In the genomic region with DNA sequence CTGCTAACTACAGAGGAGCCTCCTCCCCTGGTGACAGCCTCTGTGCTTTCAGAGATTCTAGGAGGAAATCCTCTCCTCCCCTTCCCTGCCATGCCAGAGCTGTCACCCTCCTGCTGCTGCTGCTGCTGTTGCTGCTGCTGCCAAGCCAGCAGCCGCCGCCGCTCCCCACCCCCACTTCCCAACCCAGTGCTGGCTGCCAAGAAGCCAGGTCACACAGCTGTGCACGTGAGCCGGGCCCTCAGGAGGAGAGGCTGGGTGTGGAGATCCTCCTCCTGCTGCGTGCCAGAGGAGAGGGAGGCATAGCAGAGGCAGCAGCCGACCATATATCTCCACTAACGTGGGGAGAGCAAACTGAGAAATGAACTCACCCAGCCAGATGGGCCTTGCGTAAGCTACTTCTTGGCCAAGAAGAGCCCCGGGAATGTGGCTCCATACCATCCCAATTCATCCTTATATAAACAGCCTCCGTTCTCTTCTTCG, we compare ENCODE assay signal across 8 cellular contexts. TPM values are rescaled to one million over a fixed set of nuclear protein-coding genes. Genes with fewer than 3 reads are reported as not detected.
DNase-seq lines count a peak whose midpoint lies in the region; ATAC-seq lines count a peak whose summit lies in the region.

No MANE protein-coding gene starts in this region.

- no peak overlapping the region for H3K27ac Mint-ChIP-seq in activated naive CD8-positive, alpha-beta T cell treated with anti-CD3 and anti-CD28 coated beads for 36 hours
- no peak overlapping the region for H3K27ac Mint-ChIP-seq in natural killer cell treated with Interleukin-12 subunit alpha and Interleukin-12 subunit beta and Interleukin-15 and Interleukin-18, amount 100 ng/mL, for 72 hours

- H3K36me3 Mint-ChIP-seq in activated naive CD8-positive, alpha-beta T cell treated with anti-CD3 and anti-CD28 coated beads for 36 hours = peaks cover 10% of the 10 kb centered on the region
- H3K36me3 Mint-ChIP-seq in natural killer cell treated with Interleukin-12 subunit alpha and Interleukin-12 subunit beta and Interleukin-15 and Interleukin-18, amount 100 ng/mL, for 72 hours = peaks cover 5% of the 10 kb centered on the region

- WGBS in esophagus, 2 donors = 28 to 33% methylated on average over 12 of the region's 12 CpGs

- no peak for ATAC-seq in natural killer cell treated with Interleukin-12 subunit alpha and Interleukin-12 subunit beta and Interleukin-15 and Interleukin-18, amount 100 ng/mL, for 72 hours

- DNase-seq in Ammon's horn (ENCODE audit: low spot score) (peak; percentile 86), NCI-H2227 treated with DMSO at 0.1 percent for 48 hours (lab: John Stamatoyannopoulos, UW) (peak; percentile 82), activated gamma-delta T cell treated with Interleukin-2 at 50 U/mL for 16 hours (no peak), GM19238 (ENCODE audit: insufficient read length, low spot score) (no peak)
- DNase-seq in activated naive CD8-positive, alpha-beta T cell treated with anti-CD3 and anti-CD28 coated beads for 36 hours = no peak
- no peak for DNase-seq in natural killer cell treated with Interleukin-12 subunit alpha and Interleukin-12 subunit beta and Interleukin-15 and Interleukin-18, amount 100 ng/mL, for 72 hours (ENCODE audit: low spot score)

- H3K4me3 Mint-ChIP-seq in activated naive CD8-positive, alpha-beta T cell treated with anti-CD3 and anti-CD28 coated beads for 36 hours = no peak overlapping the region
- no peak overlapping the region for H3K4me3 Mint-ChIP-seq in natural killer cell treated with Interleukin-12 subunit alpha and Interleukin-12 subunit beta and Interleukin-15 and Interleukin-18, amount 100 ng/mL, for 72 hours

- H3K27me3 ChIP-seq in esophagus (ENCODE audit: control insufficient read depth in 1 of 2, insufficient read depth in 2 of 2, low read length in 2 of 2) (no peaks in the 10 kb centered on the region), muscle layer of colon (ENCODE audit: control insufficient read depth in 1 of 2, insufficient read depth in 2 of 2, low read length in 2 of 2) (no peaks in the 10 kb centered on the region)

- H3K4me3 ChIP-seq in esophagus (ENCODE audit: low read depth in 1 of 2, low read length in 2 of 2) (no peak overlapping the region), muscle layer of colon (ENCODE audit: low read depth in 1 of 2, low read length in 2 of 2) (no peak overlapping the region)

- H3K27me3 Mint-ChIP-seq in activated naive CD8-positive, alpha-beta T cell treated with anti-CD3 and anti-CD28 coated beads for 36 hours = no peaks in the 10 kb centered on the region
- no peaks in the 10 kb centered on the region for H3K27me3 Mint-ChIP-seq in natural killer cell treated with Interleukin-12 subunit alpha and Interleukin-12 subunit beta and Interleukin-15 and Interleukin-18, amount 100 ng/mL, for 72 hours

- peak overlapping the region; percentile 43 to 88 for H3K27ac ChIP-seq in esophagus (ENCODE audit: low read depth in 2 of 2, low read length in 1 of 2)
- peak overlapping the region; percentile 84 for H3K27ac ChIP-seq in muscle layer of colon (ENCODE audit: low read depth, low read length)

- H3K9me3 ChIP-seq in esophagus (ENCODE audit: control insufficient read depth in 2 of 2, insufficient read depth in 1 of 2, low read depth in 1 of 2, low read length in 1 of 2) (no peaks in the 10 kb centered on the region), muscle layer of colon (ENCODE audit: low read length) (no peaks in the 10 kb centered on the region)

- H3K4me1 Mint-ChIP-seq in activated naive CD8-positive, alpha-beta T cell treated with anti-CD3 and anti-CD28 coated beads for 36 hours = no peaks in the 10 kb centered on the region
- peaks cover 0 to 3% of the 10 kb centered on the region in 2 donors for H3K4me1 Mint-ChIP-seq in natural killer cell treated with Interleukin-12 subunit alpha and Interleukin-12 subunit beta and Interleukin-15 and Interleukin-18, amount 100 ng/mL, for 72 hours (ENCODE audit: low read depth in 2 of 2)

- H3K36me3 ChIP-seq in esophagus (ENCODE audit: control insufficient read depth in 2 of 2, insufficient read depth in 2 of 2, low read length in 1 of 2) = peaks cover 17 to 28% of the 10 kb centered on the region in 2 donors
- H3K36me3 ChIP-seq in muscle layer of colon (ENCODE audit: insufficient read depth, low read length) = peaks cover 48% of the 10 kb centered on the region

- no peaks in the 10 kb centered on the region for H3K9me3 Mint-ChIP-seq in activated naive CD8-positive, alpha-beta T cell treated with anti-CD3 and anti-CD28 coated beads for 36 hours
- no peaks in the 10 kb centered on the region for H3K9me3 Mint-ChIP-seq in natural killer cell treated with Interleukin-12 subunit alpha and Interleukin-12 subunit beta and Interleukin-15 and Interleukin-18, amount 100 ng/mL, for 72 hours

- H3K4me1 ChIP-seq in esophagus (ENCODE audit: control insufficient read depth in 2 of 2, insufficient read depth in 2 of 2, low read length in 1 of 2) (peaks cover 5 to 9% of the 10 kb centered on the region in 2 donors), muscle layer of colon (ENCODE audit: insufficient read depth, low read length) (peaks cover 66% of the 10 kb centered on the region)

- H3K9ac ChIP-seq in muscle layer of colon (ENCODE audit: low read length) = no peak overlapping the region

RNA-seq across cellular contexts. Expression of a gene that starts 12.4 kb away (rescaled TPM):
- 1 to 10 TPM; 5.9 to 6.8 TPM for polyA plus RNA-seq in esophagus
- 10 to 100 TPM; 10.6 to 14.7 TPM for total RNA-seq in activated naive CD8-positive, alpha-beta T cell treated with anti-CD3 and anti-CD28 coated beads for 36 hours
- 10 to 100 TPM; 22.8 to 28.5 TPM for total RNA-seq in natural killer cell treated with Interleukin-12 subunit alpha and Interleukin-12 subunit beta and Interleukin-15 and Interleukin-18, amount 100 ng/mL, for 72 hours

RNA-seq across cellular contexts. Expression of a gene that starts 25.8 kb away (rescaled TPM):
- polyA plus RNA-seq in esophagus = 1 to 10 TPM in 1 of 2 donors, under 1 TPM in 1; 0.77 to 1.3 TPM
- total RNA-seq in activated naive CD8-positive, alpha-beta T cell treated with anti-CD3 and anti-CD28 coated beads for 36 hours = under 1 TPM; 0.54 to 0.56 TPM
- 1 to 10 TPM; 2.0 to 3.4 TPM for total RNA-seq in natural killer cell treated with Interleukin-12 subunit alpha and Interleukin-12 subunit beta and Interleukin-15 and Interleukin-18, amount 100 ng/mL, for 72 hours

RNA-seq across cellular contexts. Expression of a gene that starts 47.4 kb away (rescaled TPM):
- polyA plus RNA-seq in esophagus = under 1 TPM; 0.16 to 0.49 TPM
- total RNA-seq in activated naive CD8-positive, alpha-beta T cell treated with anti-CD3 and anti-CD28 coated beads for 36 hours = under 1 TPM; 0.60 to 0.80 TPM
- 1 to 10 TPM; 4.2 to 4.9 TPM for total RNA-seq in natural killer cell treated with Interleukin-12 subunit alpha and Interleukin-12 subunit beta and Interleukin-15 and Interleukin-18, amount 100 ng/mL, for 72 hours

RNA-seq across cellular contexts. Expression of a gene that starts 54.8 kb away (rescaled TPM):
- 10 to 100 TPM; 36.9 to 45.6 TPM for polyA plus RNA-seq in esophagus
- total RNA-seq in activated naive CD8-positive, alpha-beta T cell treated with anti-CD3 and anti-CD28 coated beads for 36 hours = 10 to 100 TPM; 12.1 to 12.6 TPM
- 10 to 100 TPM; 15.9 to 18.7 TPM for total RNA-seq in natural killer cell treated with Interleukin-12 subunit alpha and Interleukin-12 subunit beta and Interleukin-15 and Interleukin-18, amount 100 ng/mL, for 72 hours

RNA-seq across cellular contexts. Expression of a gene that starts 58.0 kb away (rescaled TPM):
- polyA plus RNA-seq in esophagus = 10 to 100 TPM; 18.9 to 29.1 TPM
- 10 to 100 TPM; 34.8 to 43.5 TPM for total RNA-seq in activated naive CD8-positive, alpha-beta T cell treated with anti-CD3 and anti-CD28 coated beads for 36 hours
- total RNA-seq in natural killer cell treated with Interleukin-12 subunit alpha and Interleukin-12 subunit beta and Interleukin-15 and Interleukin-18, amount 100 ng/mL, for 72 hours = 10 to 100 TPM; 55.3 to 62.8 TPM

Comparison
In these comparisons a context has a peak if more than half of its experiments do, and no peak if none do; other contexts are left out.
1. DNase-seq: peak in Ammon's horn (single experiment) and NCI-H2227 treated with DMSO at 0.1 percent for 48 hours (single experiment); none in activated naive CD8-positive, alpha-beta T cell treated with anti-CD3 and anti-CD28 coated beads for 36 hours (single experiment), natural killer cell treated with Interleukin-12 subunit alpha and Interleukin-12 subunit beta and Interleukin-15 and Interleukin-18, amount 100 ng/mL, for 72 hours (single experiment), activated gamma-delta T cell treated with Interleukin-2 at 50 U/mL for 16 hours (single experiment) and GM19238 (single experiment).